Comparison of ENCODE assay signal across 29 cellular contexts in the genomic region with DNA sequence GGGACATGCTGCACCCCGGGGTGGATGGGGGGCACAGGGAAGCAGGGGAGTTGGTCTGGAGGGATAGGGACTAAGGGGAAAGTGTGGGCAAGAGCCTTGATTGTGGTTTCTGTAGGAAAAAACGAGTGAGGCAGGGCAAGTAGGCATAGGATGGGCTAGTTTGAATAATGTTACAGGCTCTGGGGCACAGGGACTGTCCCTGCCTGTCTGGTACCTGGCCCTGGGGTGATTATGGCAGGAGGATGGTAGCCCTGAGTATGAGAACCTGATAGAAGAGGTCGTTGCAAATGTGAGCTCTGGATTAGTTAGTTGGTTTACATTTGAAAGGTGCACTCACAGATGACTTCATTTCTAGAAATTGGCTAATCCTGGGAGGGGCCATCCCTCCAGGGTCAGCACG. TPM values are rescaled to one million over a fixed set of nuclear protein-coding genes. Genes with fewer than 3 reads are reported as not detected.
DNase-seq lines count a peak whose midpoint lies in the region; ATAC-seq and TF ChIP-seq lines count a peak whose summit lies in the region.
"Had no signal": no experiment of that assay in that cellular context is flagged by ENCODE, and none has a peak within 500 bp of the region (broad histone marks: within the 10 kb centered on the region; RNA-seq: fewer than 3 reads in every experiment).

No MANE protein-coding gene starts in this region.

- peak overlapping the region; percentile 61 for H3K27ac Mint-ChIP-seq in activated T-cell treated with anti-CD3 and anti-CD28 coated beads, Interleukin-2, amount 50 U/mL, for 72 hours
- H3K27ac Mint-ChIP-seq in HFFc6, result peak overlapping the region; percentile 48; the same call in 1 of the 2 replicates
- peak overlapping the region; percentile 39 for H3K27ac Mint-ChIP-seq in activated naive CD8-positive, alpha-beta T cell treated with anti-CD3 and anti-CD28 coated beads for 36 hours
- H3K27ac Mint-ChIP-seq: CD4-positive, CD25-positive, alpha-beta regulatory T cell; immature natural killer cell; T-helper 17 cell had no signal

- peaks cover 23% of the 10 kb centered on the region for H3K9me3 ChIP-seq in PC-9 (ENCODE audit: insufficient read depth, low read depth)
- H3K9me3 ChIP-seq: right lobe of liver, thyroid gland had no signal

- CTCF ChIA-PET in PC-9 (lab: Charles Lee), result no interaction called here

- no peak for TF ChIP-seq CTCF in HFFc6 (IDR thresholded peaks at IDR 0.05)
- no peak for TF ChIP-seq CTCF in retinal pigment epithelial cell (conservative IDR thresholded peaks at IDR 0.05; ENCODE audit: low read depth, low read length)
- no peak for TF ChIP-seq CTCF in PC-9 (conservative IDR thresholded peaks at IDR 0.05)

- ATAC-seq in activated T-cell treated with anti-CD3 and anti-CD28 coated beads, Interleukin-2, amount 50 U/mL, for 72 hours (replicated peaks in 1 of 2), result peak; percentile 83 to 86
- ATAC-seq: gastroesophageal sphincter, left colon, right lobe of liver, T-helper 17 cell had no signal

- no peaks in the 10 kb centered on the region for H3K9me2 ChIP-seq in PC-9 (ENCODE audit: insufficient read depth)
- H3K9me2 ChIP-seq: SK-N-SH had no signal

- BruUV-seq in PC-9 (replicated peaks; lab: Mats Ljungman, UMichigan), result no TSS peak

- no peaks in the 10 kb centered on the region for H3K36me3 ChIP-seq in PC-9 (ENCODE audit: low read depth)
- H3K36me3 ChIP-seq: right lobe of liver, thyroid gland had no signal

- H3K27me3 ChIP-seq in PC-9 (ENCODE audit: insufficient read depth, low read depth), result no peaks in the 10 kb centered on the region
- H3K27me3 ChIP-seq: gastroesophageal sphincter, right lobe of liver, stomach, thyroid gland, vagina had no signal

- peaks cover 25% of the 10 kb centered on the region for H3K4me1 Mint-ChIP-seq in activated T-cell treated with anti-CD3 and anti-CD28 coated beads, Interleukin-2, amount 50 U/mL, for 72 hours (ENCODE audit: low read depth)
- H3K4me1 Mint-ChIP-seq in HFFc6 (ENCODE audit: low read depth), result peaks cover 20% of the 10 kb centered on the region
- peaks cover 18% of the 10 kb centered on the region for H3K4me1 Mint-ChIP-seq in activated naive CD8-positive, alpha-beta T cell treated with anti-CD3 and anti-CD28 coated beads for 36 hours
- H3K4me1 Mint-ChIP-seq: central memory CD8-positive, alpha-beta T cell; immature natural killer cell; T-helper 17 cell had no signal

- peak overlapping the region; percentile 46 to 54 for H3K4me3 Mint-ChIP-seq in activated T-cell treated with anti-CD3 and anti-CD28 coated beads, Interleukin-2, amount 50 U/mL, for 72 hours
- no peak overlapping the region; the same call in 1 of the 2 replicates for H3K4me3 Mint-ChIP-seq in HFFc6
- no peak overlapping the region for H3K4me3 Mint-ChIP-seq in activated naive CD8-positive, alpha-beta T cell treated with anti-CD3 and anti-CD28 coated beads for 36 hours
- H3K4me3 Mint-ChIP-seq: CD4-positive, CD25-positive, alpha-beta regulatory T cell; central memory CD8-positive, alpha-beta T cell; immature natural killer cell; neural crest cell; T-helper 17 cell had no signal

- H3K4me3 ChIP-seq in retinal pigment epithelial cell (ENCODE audit: low read length), result no peak overlapping the region
- no peak overlapping the region for H3K4me3 ChIP-seq in PC-9
- H3K4me3 ChIP-seq: gastroesophageal sphincter, right lobe of liver, stomach, thyroid gland, vagina had no signal

- H3K36me3 Mint-ChIP-seq in activated T-cell treated with anti-CD3 and anti-CD28 coated beads, Interleukin-2, amount 50 U/mL, for 72 hours (ENCODE audit: insufficient read depth in 2 of 2), result peaks cover 11 to 15% of the 10 kb centered on the region in 2 donors
- H3K36me3 Mint-ChIP-seq in HFFc6 (ENCODE audit: low read depth), result peaks cover 25% of the 10 kb centered on the region
- peaks cover 13% of the 10 kb centered on the region for H3K36me3 Mint-ChIP-seq in activated naive CD8-positive, alpha-beta T cell treated with anti-CD3 and anti-CD28 coated beads for 36 hours

- peaks cover 6% of the 10 kb centered on the region for H3K27me3 Mint-ChIP-seq in activated T-cell treated with anti-CD3 and anti-CD28 coated beads, Interleukin-2, amount 50 U/mL, for 72 hours (ENCODE audit: low read depth)
- peaks cover 6% of the 10 kb centered on the region for H3K27me3 Mint-ChIP-seq in HFFc6 (ENCODE audit: insufficient read depth)
- no peaks in the 10 kb centered on the region for H3K27me3 Mint-ChIP-seq in activated naive CD8-positive, alpha-beta T cell treated with anti-CD3 and anti-CD28 coated beads for 36 hours
- H3K27me3 Mint-ChIP-seq: CD4-positive, CD25-positive, alpha-beta regulatory T cell; T-helper 17 cell had no signal

- no peaks in the 10 kb centered on the region for H3K4me1 ChIP-seq in PC-9 (replicated peaks; ENCODE audit: insufficient read depth)
- H3K4me1 ChIP-seq: gastroesophageal sphincter, right lobe of liver, stomach, vagina had no signal

- POLR2A ChIA-PET in PC-9 (lab: Charles Lee; ENCODE audit: unreplicated experiment), result no interaction called here

- H3K9me3 Mint-ChIP-seq in activated T-cell treated with anti-CD3 and anti-CD28 coated beads, Interleukin-2, amount 50 U/mL, for 72 hours, result peaks cover 8 to 9% of the 10 kb centered on the region in 2 donors
- H3K9me3 Mint-ChIP-seq in HFFc6, result peaks cover 19% of the 10 kb centered on the region
- H3K9me3 Mint-ChIP-seq in activated naive CD8-positive, alpha-beta T cell treated with anti-CD3 and anti-CD28 coated beads for 36 hours, result peaks cover 16% of the 10 kb centered on the region

- H3K27ac ChIP-seq in PC-9, result no peak overlapping the region
- H3K27ac ChIP-seq: gastroesophageal sphincter, right lobe of liver, stomach, thyroid gland, vagina had no signal

- H3K4me2 ChIP-seq in PC-9, result no peak overlapping the region
- H3K4me2 ChIP-seq: SK-N-SH had no signal

- peaks cover 9% of the 10 kb centered on the region; the same call in 1 of the 2 replicates for H3F3A ChIP-seq in PC-9 (ENCODE audit: insufficient read depth, low read depth)

- H4K20me1 ChIP-seq in PC-9 (ENCODE audit: insufficient read depth), result no peaks in the 10 kb centered on the region

- intact Hi-C loops in PC-9 (cut with micrococcal nuclease; ENCODE audit: unreplicated experiment), result no loop called here

- H3K79me2 ChIP-seq in PC-9 (ENCODE audit: low read depth), result no peaks in the 10 kb centered on the region

- no peak for DNase-seq in activated T-cell treated with anti-CD3 and anti-CD28 coated beads, Interleukin-2, amount 50 U/mL, for 72 hours
- DNase-seq in activated T-cell treated with anti-CD3 and anti-CD28 coated beads, Interleukin-2, amount 50 U/mL, for 1 hour, result no peak
- DNase-seq in HFFc6 (no peak), retinal pigment epithelial cell (ENCODE audit: low read depth) (peak; percentile 23), C1 segment of cervical spinal cord (lab: John Stamatoyannopoulos, UW) (no peak), PC-9 (no peak), SHP77 treated with DMSO at 0.1 percent for 48 hours (lab: John Stamatoyannopoulos, UW) (no peak)
- DNase-seq in activated naive CD8-positive, alpha-beta T cell treated with anti-CD3 and anti-CD28 coated beads for 36 hours, result no peak
- DNase-seq: activated naive CD4-positive, alpha-beta T cell treated with anti-CD3 and anti-CD28 coated beads, Interleukin-2, amount 50 U/mL, for 16 hours; CD4-positive, CD25-positive, alpha-beta regulatory T cell; dermis blood vessel endothelial cell; hypothalamus; immature natural killer cell; left colon; NCI-H1048; NCI-H1694; NCI-H446 treated with DMSO at 0.1 percent for 48 hours; NCI-H82; right lobe of liver; SK-N-SH; T-helper 17 cell; thyroid gland had no signal

- H2AFZ ChIP-seq in PC-9, result no peak overlapping the region

RNA-seq across cellular contexts. Expression of a gene that starts 11.4 kb away (rescaled TPM):
- total RNA-seq in activated T-cell treated with anti-CD3 and anti-CD28 coated beads, Interleukin-2, amount 50 U/mL, for 72 hours, result 1 to 10 TPM; 2.3 to 5.5 TPM
- total RNA-seq in HFFc6 (2021; fragmentation: NEBNext Ultra II Directional; extraction: Animal tissue kit (Norgen Biotek cat#: 25700)), result not detected
- total RNA-seq in activated naive CD8-positive, alpha-beta T cell treated with anti-CD3 and anti-CD28 coated beads for 36 hours, result under 1 TPM; 0.19 to 0.20 TPM
- total RNA-seq in PC-9 (2021), result 0.26 and 0.50 TPM in 2 replicates
- total RNA-seq: astrocyte, right lobe of liver, RPMI7951 had no signal

Comparison
In these comparisons a context has a peak if more than half of its experiments do, and no peak if none do; other contexts are left out.
1. H3K4me3 Mint-ChIP-seq: peak in activated T-cell treated with anti-CD3 and anti-CD28 coated beads, Interleukin-2, amount 50 U/mL, for 72 hours (2 of 2); none in HFFc6 (single experiment) and activated naive CD8-positive, alpha-beta T cell treated with anti-CD3 and anti-CD28 coated beads for 36 hours (single experiment).
2. Peak in every context shown above with its lines, with median percentiles within 50 percentile points of each other: H3K27ac Mint-ChIP-seq.